1 cellular context compared by ENCODE assay signal in the genomic region with DNA sequence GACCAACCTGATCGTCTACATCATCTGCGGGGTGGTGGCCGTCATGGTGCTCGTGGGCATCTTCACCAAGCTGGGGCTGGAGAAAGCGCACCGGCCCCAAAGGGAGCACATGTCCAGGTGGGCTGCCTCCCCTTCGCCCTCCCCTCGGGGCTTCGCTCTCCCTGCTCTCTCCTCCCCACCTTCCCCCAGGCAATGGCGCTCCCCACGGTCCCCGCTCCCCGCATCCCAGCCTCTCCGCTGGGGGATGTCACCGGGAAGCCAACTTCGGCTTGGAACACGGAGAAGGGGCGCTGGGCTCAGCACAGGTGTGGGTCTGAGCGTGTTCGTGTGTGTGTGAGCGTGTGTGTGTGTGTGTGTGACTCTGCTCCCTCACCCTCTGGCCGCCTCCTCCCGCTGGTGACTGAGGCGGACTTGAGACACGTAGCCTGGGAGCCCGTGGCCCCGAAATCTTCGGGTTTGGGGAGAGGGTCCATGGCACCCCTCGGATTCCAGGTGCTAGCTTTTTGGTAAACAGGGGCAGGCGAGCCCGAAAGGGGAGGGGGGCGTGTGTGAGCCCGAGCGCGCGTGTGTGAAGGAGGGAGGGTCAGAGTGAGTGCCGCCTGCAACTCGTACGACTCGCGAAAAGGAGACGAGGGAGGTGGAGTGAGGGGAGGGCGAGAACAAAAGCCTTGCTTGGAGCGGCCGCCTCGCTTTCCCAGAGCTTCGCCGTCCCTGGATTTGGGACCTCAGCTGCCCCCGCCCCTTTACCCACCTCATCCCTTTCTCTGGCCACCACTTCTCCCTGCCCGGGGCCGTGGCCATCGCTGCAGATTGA.
TF ChIP-seq lines count a peak whose summit lies in the region.

No MANE protein-coding gene starts in this region.

TF ChIP-seq in GM12878, 131 proteins besides CTCF, POLR2A, EP300 and RAD21 (continued from another document):
- TF ChIP-seq KAT2A (conservative IDR thresholded peaks at IDR 0.05; ENCODE audit: control insufficient read depth, low read depth, low read length) (no peak), NFIC (IDR thresholded peaks at IDR 0.05; ENCODE audit: low read depth, low read length) (no peak)
